13 cellular contexts compared by ENCODE assay signal in the genomic region with DNA sequence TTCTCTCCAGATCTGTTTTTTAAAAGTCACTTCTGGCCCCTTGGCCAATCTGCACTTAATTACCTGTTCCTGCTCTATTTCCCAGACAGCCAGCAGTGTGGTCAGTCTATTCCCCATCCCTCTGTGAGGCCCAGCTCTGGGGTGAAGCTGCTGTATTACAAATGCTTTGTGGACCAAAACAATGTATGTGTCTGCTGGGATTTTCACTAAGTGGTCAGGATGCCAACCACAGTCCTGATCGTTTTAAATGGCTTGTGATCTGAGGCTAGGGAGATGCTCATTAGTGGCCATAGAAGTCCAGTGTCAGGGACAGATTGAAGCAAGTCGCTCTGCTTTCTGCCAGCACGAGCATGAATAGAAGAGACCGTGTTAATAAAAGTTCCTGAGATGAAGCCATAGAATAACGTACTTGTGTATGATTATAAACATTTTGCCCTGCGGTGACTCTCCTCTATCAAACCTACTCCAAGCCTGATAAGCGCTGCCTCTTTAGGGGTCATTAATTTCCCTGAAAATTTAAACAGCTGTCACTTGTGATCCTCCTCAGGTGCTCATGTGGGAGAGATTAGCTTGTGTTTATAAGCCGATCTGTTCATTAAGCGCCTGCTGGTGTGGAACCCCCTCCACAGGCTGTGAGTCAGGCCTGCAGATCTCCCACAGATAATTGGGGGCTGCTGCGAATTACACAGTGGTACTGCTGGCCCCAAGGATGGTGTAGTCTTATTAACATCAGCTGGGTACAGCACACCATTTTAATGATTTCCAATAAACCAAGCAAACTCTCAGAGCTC.
A peak's percentile ranks its signal among the peaks of the same experiment; 100 is the strongest.
DNase-seq lines count a peak whose midpoint lies in the region; ATAC-seq and TF ChIP-seq lines count a peak whose summit lies in the region.
"Had no signal": no experiment of that assay in that cellular context is flagged by ENCODE, and none has a peak within 500 bp of the region (broad histone marks: within the 10 kb centered on the region; RNA-seq: fewer than 3 reads in every experiment).

No MANE protein-coding gene starts in this region.

- H3K27ac ChIP-seq in osteoblast (ENCODE audit: low read depth, low read length) (no peak overlapping the region), ascending aorta (no peak overlapping the region)

- H3K27me3 ChIP-seq in kidney epithelial cell (ENCODE audit: control insufficient read depth, insufficient read depth, low read length) (no peaks in the 10 kb centered on the region), osteoblast (ENCODE audit: insufficient read depth, low read length) (no peaks in the 10 kb centered on the region), ascending aorta (no peaks in the 10 kb centered on the region)

- no peak overlapping the region for H2AFZ ChIP-seq in osteoblast (ENCODE audit: low read length)

- no peak overlapping the region for H3K4me2 ChIP-seq in osteoblast (ENCODE audit: insufficient read depth, low read length)

- peak; percentile 59 for DNase-seq in DMS153 (lab: John Stamatoyannopoulos, UW)
- peak; percentile 56 for DNase-seq in NCI-H2029 (lab: John Stamatoyannopoulos, UW)
- peak; percentile 21 to 32 for DNase-seq in SHP77 (lab: John Stamatoyannopoulos, UW)
- DNase-seq in kidney epithelial cell (ENCODE audit: low read depth): peak; percentile 76
- no peak for DNase-seq in osteoblast (ENCODE audit: insufficient read length, low spot score, missing footprints)
- DNase-seq in ascending aorta (ENCODE audit: low spot score in 2 of 2): no peak
- DNase-seq in CD1c-positive myeloid dendritic cell (ENCODE audit: extremely low spot score): no peak
- DNase-seq: GF-D8; immature natural killer cell; SIG-M5; stimulated activated CD4-positive, alpha-beta T cell treated with anti-CD3 and anti-CD28 coated beads, Interleukin-4, amount 100 ng/mL, for 24 hours; stimulated activated naive B cell treated with anti-CD40 and anti-IgM and Interleukin-4, amounts not matched to agents 10 μg/mL and 1 μg/mL and 100 μg/mL, for 72 hours had no signal

- no peak for ATAC-seq in GM21717 (IDR thresholded peaks at IDR 0.05; ENCODE audit: unreplicated experiment)
- ATAC-seq: stimulated activated naive B cell treated with anti-CD40 and anti-IgM and Interleukin-4, amounts not matched to agents 10 μg/mL and 1 μg/mL and 100 μg/mL, for 72 hours had no signal

- H3K36me3 ChIP-seq in kidney epithelial cell (ENCODE audit: control insufficient read depth, insufficient read depth, low read length): no peaks in the 10 kb centered on the region
- no peaks in the 10 kb centered on the region for H3K36me3 ChIP-seq in osteoblast (ENCODE audit: insufficient read depth, low read length)
- H3K36me3 ChIP-seq in ascending aorta: no peaks in the 10 kb centered on the region

- H3K9me3 ChIP-seq in osteoblast (ENCODE audit: low read depth, low read length): no peaks in the 10 kb centered on the region
- no peaks in the 10 kb centered on the region for H3K9me3 ChIP-seq in ascending aorta

- H4K20me1 ChIP-seq in osteoblast (ENCODE audit: insufficient read depth, low read length): no peaks in the 10 kb centered on the region

- intact Hi-C loops in ascending aorta (cut with DNase I): no loop called here

- H3K4me1 ChIP-seq in osteoblast (ENCODE audit: insufficient read depth, low read length): no peaks in the 10 kb centered on the region
- no peaks in the 10 kb centered on the region for H3K4me1 ChIP-seq in ascending aorta

- TF ChIP-seq CTCF in kidney epithelial cell (IDR thresholded peaks at IDR 0.05; ENCODE audit: insufficient read depth, low read length, poor library complexity, severe bottlenecking): no peak
- no peak for TF ChIP-seq CTCF in osteoblast (IDR thresholded peaks at IDR 0.05; ENCODE audit: extremely low read depth, low read depth, low read length)
- TF ChIP-seq CTCF in ascending aorta (IDR thresholded peaks at IDR 0.05): no peak

- no peak overlapping the region for H3K4me3 ChIP-seq in kidney epithelial cell (ENCODE audit: low read depth, low read length)
- no peak overlapping the region for H3K4me3 ChIP-seq in osteoblast (ENCODE audit: insufficient read depth, low read length)
- H3K4me3 ChIP-seq in ascending aorta: no peak overlapping the region

- no peaks in the 10 kb centered on the region for H3K79me2 ChIP-seq in osteoblast (ENCODE audit: insufficient read depth, low read length)

Comparison
In these comparisons a context has a peak if more than half of its experiments do, and no peak if none do; other contexts are left out.
1. DNase-seq: peak in DMS153 (single experiment), NCI-H2029 (single experiment), SHP77 (2 of 2) and kidney epithelial cell (single experiment); none in osteoblast (single experiment), ascending aorta (0 of 2) and CD1c-positive myeloid dendritic cell (single experiment).